In the genomic region with DNA sequence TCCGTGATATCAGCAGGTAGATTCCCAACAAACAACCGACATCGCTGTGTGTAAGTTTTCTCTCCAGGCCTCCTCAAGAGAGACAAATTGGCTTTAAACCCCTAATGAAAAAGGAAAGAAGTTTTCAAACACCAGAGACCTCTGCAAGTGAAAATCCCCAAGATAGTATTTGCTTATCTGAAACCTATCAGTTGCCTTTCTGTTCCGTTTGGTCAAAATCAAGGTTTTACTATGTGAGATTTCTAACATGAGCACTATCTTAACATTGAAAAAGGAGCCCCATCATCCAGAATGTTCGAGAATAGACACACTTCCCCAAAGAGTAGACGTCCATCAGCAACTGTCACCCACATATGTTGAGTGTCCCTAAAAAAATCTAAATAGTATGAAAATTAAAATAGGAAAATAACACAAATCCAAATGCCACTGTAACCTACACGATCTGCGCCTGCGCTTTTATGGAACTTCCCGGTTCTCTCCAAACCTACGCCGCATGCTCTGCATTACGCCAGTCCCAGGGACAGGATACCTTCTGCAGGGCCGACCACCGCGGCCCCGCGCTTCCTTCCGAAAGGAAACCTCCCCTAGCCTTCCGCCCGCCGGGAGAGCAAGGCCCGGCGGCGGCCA, we compare ENCODE assay signal across 8 cellular contexts. TPM values are rescaled to one million over a fixed set of nuclear protein-coding genes. Genes with fewer than 3 reads are reported as not detected.
DNase-seq lines count a peak whose midpoint lies in the region; ATAC-seq and TF ChIP-seq lines count a peak whose summit lies in the region.

No MANE protein-coding gene starts in this region.

- H3K36me3 Mint-ChIP-seq in nephron (ENCODE audit: low read depth): peaks cover 54% of the 10 kb centered on the region

- peaks cover 3% of the 10 kb centered on the region for H3K27me3 Mint-ChIP-seq in nephron (ENCODE audit: low read depth)

- POLR2A ChIA-PET in BJ (lab: Charles Lee): interaction anchor here (0.6 kb wide), 1 partner anchor 200 kb away, joined by 4 read pairs; no protein-coding TSS in a partner anchor

- peak overlapping the region; percentile 69 to 92 (median 89) for H3K27ac Mint-ChIP-seq in nephron

- no peak overlapping the region for H2AFZ ChIP-seq in Loucy (ENCODE audit: low read length)

- H3K9me3 Mint-ChIP-seq in nephron: no peaks in the 10 kb centered on the region

- no peak for TF ChIP-seq CTCF in BJ (IDR thresholded peaks at IDR 0.05; ENCODE audit: insufficient read depth, low read depth, low read length)
- no peak for TF ChIP-seq CTCF in Loucy (conservative IDR thresholded peaks at IDR 0.05; ENCODE audit: low read length)
- TF ChIP-seq CTCF in nephron (IDR thresholded peaks at IDR 0.05; ENCODE audit: unreplicated experiment in 3 of 3): no peak

- peaks cover 70% of the 10 kb centered on the region for H3K79me2 ChIP-seq in Loucy (ENCODE audit: insufficient read depth, low read length)

- H3K4me2 ChIP-seq in Loucy (ENCODE audit: low read depth, low read length, poor library complexity, severe bottlenecking): peak overlapping the region; percentile 87

- H3F3A ChIP-seq in Loucy (ENCODE audit: low read depth): no peaks in the 10 kb centered on the region

- peaks cover 56% of the 10 kb centered on the region for H4K20me1 ChIP-seq in Loucy (ENCODE audit: insufficient read depth, low read length, poor library complexity, severe bottlenecking)

- H3K9me2 ChIP-seq in Loucy (replicated peaks; ENCODE audit: low read depth, low read length): no peaks in the 10 kb centered on the region

- no peak overlapping the region for H3K27ac ChIP-seq in duodenal mucosa (ENCODE audit: low read depth, low read length)

- CTCF ChIA-PET in BJ (lab: Yijun Ruan, JAX): no interaction called here

- H3K9me3 ChIP-seq in Loucy (ENCODE audit: insufficient read depth, low read depth, low read length) (no peaks in the 10 kb centered on the region), duodenal mucosa (ENCODE audit: control insufficient read depth in 1 of 2, low read length in 2 of 2) (no peaks in the 10 kb centered on the region)

- peaks cover 26% of the 10 kb centered on the region for H3K4me1 ChIP-seq in Loucy (ENCODE audit: insufficient read depth, low read length, poor library complexity, severe bottlenecking)
- H3K4me1 ChIP-seq in duodenal mucosa (ENCODE audit: control insufficient read depth in 1 of 2, insufficient read depth in 2 of 2, low read length in 2 of 2): peaks cover 29 to 41% of the 10 kb centered on the region in 2 donors

- peak overlapping the region; percentile 92 to 99 (median 98) for H3K4me3 Mint-ChIP-seq in nephron

- H3K9ac ChIP-seq in Loucy (ENCODE audit: low read depth, low read length, poor library complexity, severe bottlenecking) (peak overlapping the region; percentile 100), duodenal mucosa (ENCODE audit: low read depth in 1 of 2, low read length in 2 of 2) (peak overlapping the region; percentile 29 to 92)

- H3K4me1 Mint-ChIP-seq in nephron: peaks cover 57% of the 10 kb centered on the region

- H3K36me3 ChIP-seq in BJ (ENCODE audit: control insufficient read depth, insufficient read depth, low read length) (peaks cover 16% of the 10 kb centered on the region), Loucy (ENCODE audit: insufficient read depth, low read length) (peaks cover 53% of the 10 kb centered on the region), duodenal mucosa (ENCODE audit: control insufficient read depth in 1 of 2, insufficient read depth in 2 of 2, low read length in 2 of 2) (peaks cover 41 to 45% of the 10 kb centered on the region in 2 donors)

- no peaks in the 10 kb centered on the region for H3K27me3 ChIP-seq in BJ (ENCODE audit: control insufficient read depth, insufficient read depth, low read length)
- peaks cover 20% of the 10 kb centered on the region for H3K27me3 ChIP-seq in Loucy (ENCODE audit: insufficient read depth, low read length, poor library complexity, severe bottlenecking)
- no peaks in the 10 kb centered on the region for H3K27me3 ChIP-seq in duodenal mucosa (ENCODE audit: control insufficient read depth in 1 of 2, insufficient read depth in 2 of 2, low read length in 2 of 2)

- DNase-seq in BJ (ENCODE audit: low read depth): no peak
- no peak for DNase-seq in DMS53 treated with DMSO at 0.1 percent for 48 hours (lab: John Stamatoyannopoulos, UW; ENCODE audit: unreplicated experiment)
- no peak for DNase-seq in NCI-H1694 treated with DMSO at 0.1 percent for 48 hours (lab: John Stamatoyannopoulos, UW)

- peak overlapping the region; percentile 75 for H3K4me3 ChIP-seq in BJ (ENCODE audit: low read depth, low read length)
- peak overlapping the region; percentile 98 for H3K4me3 ChIP-seq in Loucy (ENCODE audit: low read length, poor library complexity, severe bottlenecking)
- H3K4me3 ChIP-seq in duodenal mucosa (ENCODE audit: low read depth in 1 of 2, low read length in 2 of 2): peak overlapping the region; percentile 83 to 98

- ATAC-seq in HG03097 (IDR thresholded peaks at IDR 0.05; ENCODE audit: low FRiP score, unreplicated experiment) (no peak), GM19395 (IDR thresholded peaks at IDR 0.05; ENCODE audit: unreplicated experiment) (no peak)

RNA-seq across cellular contexts. Expression of a gene that starts 1.4 kb away (rescaled TPM):
- 27.3 and 53.3 TPM in 2 replicates for polyA plus RNA-seq in BJ (2011; rRNA removed)
- 22.9 and 28.4 TPM in 2 replicates for polyA minus RNA-seq in BJ (2011; rRNA and poly(A)+ RNA removed)
